In genomic region chr17:78278139-78278741, GRCh38 we compare ENCODE assay signal across 1 cellular context.
TF ChIP-seq lines count a peak whose summit lies in the region.

No MANE protein-coding gene starts in this region.

TF ChIP-seq in GM12878, 131 proteins besides CTCF, POLR2A, EP300 and RAD21 (continued from another document):
- TF ChIP-seq POLR2AphosphoS5 (IDR thresholded peaks at IDR 0.05; ENCODE audit: low read length) (no peak), TCF12 (IDR thresholded peaks at IDR 0.05; ENCODE audit: low read depth, low read length) (no peak), PAX8 (IDR thresholded peaks at IDR 0.05) (no peak), TCF3 (IDR thresholded peaks at IDR 0.05; ENCODE audit: borderline replicate concordance, insufficient read depth, low read depth, low read length) (no peak)
TF ChIP-seq in GM12878: peak in this region for 0.
